Comparison of ENCODE assay signal across 8 cellular contexts in genomic region chr5:137629646-137630045, GRCh38.
A peak's percentile ranks its signal among the peaks of the same experiment; 100 is the strongest.
DNase-seq lines count a peak whose midpoint lies in the region; ATAC-seq and TF ChIP-seq lines count a peak whose summit lies in the region.

No MANE protein-coding gene starts in this region.

- H3K9me3 ChIP-seq in PC-3 (ENCODE audit: low read length), result no peaks in the 10 kb centered on the region
- H3K9me3 ChIP-seq in testis, result no peaks in the 10 kb centered on the region

- TF ChIP-seq CTCF in PC-3 (conservative IDR thresholded peaks at IDR 0.05; ENCODE audit: low read depth, low read length), result peak; percentile 86
- TF ChIP-seq CTCF in testis (IDR thresholded peaks at IDR 0.05), result peak; percentile 84 to 93 (median 86)

- 28 to 30% methylated on average over 3 to 4 of the region's 4 CpGs for WGBS in testis, 2 donors

- H3K9me2 ChIP-seq in PC-3 (replicated peaks; ENCODE audit: low read length), result no peaks in the 10 kb centered on the region

- H3K4me1 ChIP-seq in PC-3 (ENCODE audit: insufficient read depth, low read length) (peaks cover 17% of the 10 kb centered on the region), testis (peaks cover 23% of the 10 kb centered on the region)

- H3K9ac ChIP-seq in PC-3 (ENCODE audit: low read length), result no peak overlapping the region

- no TSS peak for BruUV-seq in PC-3 (replicated peaks; lab: Mats Ljungman, UMichigan)

- H2AFZ ChIP-seq in PC-3 (ENCODE audit: low read length), result no peak overlapping the region

- H3K27ac ChIP-seq in PC-3 (ENCODE audit: low read length) (no peak overlapping the region), testis (no peak overlapping the region)

- DNase-seq in CD1c-positive myeloid dendritic cell (ENCODE audit: extremely low spot score), result peak; percentile 74
- DNase-seq in HuH-7 (ENCODE audit: low spot score), result peak; percentile 60
- peak; percentile 73 for DNase-seq in PC-3
- peak; percentile 97 for DNase-seq in cerebellar cortex (ENCODE audit: low spot score)
- peak; percentile 53 for DNase-seq in kidney glomerular epithelial cell (lab: John Stamatoyannopoulos, UW)
- DNase-seq in testis, result no peak

- no peak overlapping the region for H3K4me3 ChIP-seq in PC-3 (ENCODE audit: low read length)
- no peak overlapping the region for H3K4me3 ChIP-seq in testis

- CTCF ChIA-PET in PC-3 (lab: Charles Lee), result interaction anchor here (1.1 to 1.4 kb wide), 5 partner anchors 30 to 440 kb away, joined by 4 to 7 read pairs (median 6); partner anchors contain the start of gene KLHL3

- POLR2A ChIA-PET in PC-3 (lab: Charles Lee; ENCODE audit: unreplicated experiment), result no interaction called here

- H3K79me2 ChIP-seq in PC-3 (ENCODE audit: low read length), result no peaks in the 10 kb centered on the region

- no peaks in the 10 kb centered on the region for H3K36me3 ChIP-seq in PC-3 (ENCODE audit: low read depth, low read length)
- H3K36me3 ChIP-seq in testis (ENCODE audit: low read depth, missing control alignments), result no peaks in the 10 kb centered on the region

- H4K20me1 ChIP-seq in PC-3 (ENCODE audit: low read length), result no peaks in the 10 kb centered on the region

- no peak overlapping the region for H3K4me2 ChIP-seq in PC-3 (ENCODE audit: low read length)

- H3K27me3 ChIP-seq in PC-3 (ENCODE audit: low read length) (no peaks in the 10 kb centered on the region), testis (no peaks in the 10 kb centered on the region)

- TF ChIP-seq POLR2A in testis (IDR thresholded peaks at IDR 0.05), result no peak

- intact Hi-C loops in PC-3 (cut with micrococcal nuclease) (loop anchor here (1.0 to 10.0 kb wide), 4 partner anchors 31 to 439 kb away; no protein-coding TSS in a partner anchor), testis (cut with DNase I; ENCODE audit: low total_unique reads) (loop anchor here (10.0 kb wide), 1 partner anchor 105 kb away; the partner anchor contains the start of gene KLHL3)

- ATAC-seq in GM18511 (IDR thresholded peaks at IDR 0.05; ENCODE audit: unreplicated experiment), result peak; percentile 69
- ATAC-seq in PC-3, result peak; percentile 78
- no peak for ATAC-seq in GM21723 (IDR thresholded peaks at IDR 0.05; ENCODE audit: unreplicated experiment)

- H3F3A ChIP-seq in PC-3 (ENCODE audit: low read length, unreplicated experiment), result no peaks in the 10 kb centered on the region
